ENCODE assay signal across 14 cellular contexts in the genomic region with DNA sequence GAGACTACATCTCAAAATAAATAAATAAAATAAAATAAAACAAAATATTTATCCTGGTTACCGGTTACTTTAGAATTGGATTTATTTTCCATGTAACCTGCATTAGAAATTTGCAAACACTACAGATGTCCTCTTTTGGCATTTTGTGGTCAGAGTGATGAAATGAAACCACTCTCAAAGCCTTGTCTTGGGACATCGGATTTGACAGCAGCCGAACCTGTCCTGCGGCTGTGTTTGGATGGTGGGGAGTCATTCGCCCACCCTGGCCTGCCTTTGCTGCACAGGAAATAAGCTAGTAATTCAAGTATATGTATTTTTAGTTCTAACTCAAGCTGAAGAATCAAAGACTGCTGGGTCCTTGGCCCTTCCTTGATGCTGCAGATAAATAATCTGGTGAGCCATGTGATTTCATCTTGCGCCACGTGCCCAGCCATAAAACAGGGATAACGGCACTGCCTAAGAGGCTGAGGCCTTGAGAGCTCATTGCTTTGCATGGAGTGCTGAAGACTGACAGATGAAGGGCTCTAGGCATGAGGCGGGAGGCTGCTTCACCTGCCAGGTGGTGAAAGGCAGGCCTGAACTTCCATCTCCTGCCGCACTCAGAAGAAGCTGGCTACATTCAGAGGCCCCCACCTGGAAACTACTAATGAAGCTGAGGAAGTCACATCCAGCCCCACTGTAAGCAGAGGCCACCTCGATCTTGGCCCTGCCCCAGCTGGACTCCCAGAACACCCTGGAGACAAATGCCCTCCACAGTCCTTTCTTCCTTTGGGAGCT.
DNase-seq lines count a peak whose midpoint lies in the region; ATAC-seq and TF ChIP-seq lines count a peak whose summit lies in the region.
"Had no signal": no experiment of that assay in that cellular context is flagged by ENCODE, and none has a peak within 500 bp of the region (broad histone marks: within the 10 kb centered on the region; RNA-seq: fewer than 3 reads in every experiment).

No MANE protein-coding gene starts in this region.

- H3K36me3 Mint-ChIP-seq in MCF 10A (ENCODE audit: insufficient read depth, unreplicated experiment), result no peaks in the 10 kb centered on the region

- H3K27me3 Mint-ChIP-seq in MCF 10A (ENCODE audit: insufficient read depth, unreplicated experiment), result no peaks in the 10 kb centered on the region

- H3K4me1 Mint-ChIP-seq in MCF 10A (ENCODE audit: insufficient read depth, unreplicated experiment), result no peaks in the 10 kb centered on the region

- intact Hi-C loops in left lung (cut with DNase I), result no loop called here
- intact Hi-C loops in MCF 10A (cut with micrococcal nuclease), result no loop called here

- peaks cover 9% of the 10 kb centered on the region for H3K9me3 Mint-ChIP-seq in MCF 10A (ENCODE audit: unreplicated experiment)
- H3K9me3 Mint-ChIP-seq: T-helper 1 cell treated with Interleukin-12 subunit alpha and Interleukin-12 subunit beta and Interleukin-4 antibody, amounts not matched to agents 30 μg/mL and 1 μg/mL, for 36 hours had no signal

- no peak for TF ChIP-seq CTCF in RWPE2 (IDR thresholded peaks at IDR 0.05; ENCODE audit: poor library complexity, severe bottlenecking)
- no peak for TF ChIP-seq CTCF in left lung (IDR thresholded peaks at IDR 0.05)
- no peak for TF ChIP-seq CTCF in MCF 10A (IDR thresholded peaks at IDR 0.05; ENCODE audit: unreplicated experiment)

- H3K27ac ChIP-seq in BLaER1 treated with 17β-estradiol and CSF1 and Interleukin-3, amounts not matched to agents 10 nM and 100 nM, result peak overlapping the region in 10 of 11 experiments; percentile 21 to 92 (median 87); a peak in 19 of 22 replicates
- no peak overlapping the region for H3K27ac ChIP-seq in RWPE2 (ENCODE audit: poor library complexity, severe bottlenecking)
- H3K27ac ChIP-seq in left lung, result peak overlapping the region in 1 of 2 donors; percentile 18
- H3K27ac ChIP-seq: heart right ventricle, PC-9, right lobe of liver had no signal

- ATAC-seq in RWPE2 (ENCODE audit: low read depth), result no peak
- no peak for ATAC-seq in left lung
- ATAC-seq in GM19397 (IDR thresholded peaks at IDR 0.05; ENCODE audit: unreplicated experiment), result no peak
- ATAC-seq in HG03045 (IDR thresholded peaks at IDR 0.05; ENCODE audit: unreplicated experiment), result no peak
- ATAC-seq: left lobe of liver, right lobe of liver had no signal

- CTCF ChIA-PET in MCF 10A (lab: Yijun Ruan, JAX), result interaction anchor here (0.7 to 3.9 kb wide), 2 partner anchors 13 to 16 kb away, joined by 3 to 28 read pairs; no protein-coding TSS in a partner anchor

- H3K27me3 ChIP-seq in BLaER1 treated with 17β-estradiol and CSF1 and Interleukin-3, amounts not matched to agents 10 nM and 100 nM, result no peaks in the 10 kb centered on the region
- H3K27me3 ChIP-seq in H7 (ENCODE audit: control insufficient read depth, insufficient read depth, low read length), result no peaks in the 10 kb centered on the region
- H3K27me3 ChIP-seq in RWPE2 (ENCODE audit: insufficient read depth, poor library complexity, severe bottlenecking), result no peaks in the 10 kb centered on the region
- no peaks in the 10 kb centered on the region for H3K27me3 ChIP-seq in left lung
- H3K27me3 ChIP-seq: heart right ventricle, right lobe of liver had no signal

- H3K4me3 Mint-ChIP-seq in MCF 10A (ENCODE audit: unreplicated experiment), result no peak overlapping the region
- H3K4me3 Mint-ChIP-seq: T-helper 1 cell treated with Interleukin-12 subunit alpha and Interleukin-12 subunit beta and Interleukin-4 antibody, amounts not matched to agents 30 μg/mL and 1 μg/mL, for 36 hours had no signal

- H3K9me3 ChIP-seq in BLaER1 treated with 17β-estradiol and CSF1 and Interleukin-3, amounts not matched to agents 10 nM and 100 nM (replicated peaks in 1 of 11), result peaks cover 0 to 14% (median 8%) of the 10 kb centered on the region in 11 experiments; a peak in 10 of 22 replicates
- H3K9me3 ChIP-seq in RWPE2 (ENCODE audit: severe bottlenecking), result no peaks in the 10 kb centered on the region
- no peaks in the 10 kb centered on the region for H3K9me3 ChIP-seq in left lung
- H3K9me3 ChIP-seq: heart right ventricle, right lobe of liver had no signal

- H3K4me1 ChIP-seq in BLaER1 treated with 17β-estradiol and CSF1 and Interleukin-3, amounts not matched to agents 10 nM and 100 nM, result peaks cover 75 to 97% (median 86%) of the 10 kb centered on the region in 10 experiments
- H3K4me1 ChIP-seq in RWPE2 (ENCODE audit: insufficient read depth, poor library complexity, severe bottlenecking) (peaks cover 6% of the 10 kb centered on the region), left lung (peaks cover 3 to 69% of the 10 kb centered on the region in 2 donors)

- H4K20me1 ChIP-seq in BLaER1 treated with 17β-estradiol and CSF1 and Interleukin-3, amounts not matched to agents 10 nM and 100 nM, result peaks cover 0 to 14% (median 0%) of the 10 kb centered on the region in 11 experiments; a peak in 4 of 22 replicates

- H3K4me2 ChIP-seq in BLaER1 treated with 17β-estradiol and CSF1 and Interleukin-3, amounts not matched to agents 10 nM and 100 nM, result peak overlapping the region; percentile 67 to 95 (median 89)
- H3K4me2 ChIP-seq: PC-9 had no signal

- peak overlapping the region in 2 of 10 experiments; percentile 7 to 51; a peak in 3 of 20 replicates for H3K4me3 ChIP-seq in BLaER1 treated with 17β-estradiol and CSF1 and Interleukin-3, amounts not matched to agents 10 nM and 100 nM
- H3K4me3 ChIP-seq in H7 (ENCODE audit: insufficient read depth, low read depth, low read length) (no peak overlapping the region), RWPE2 (ENCODE audit: severe bottlenecking) (no peak overlapping the region), left lung (no peak overlapping the region)
- H3K4me3 ChIP-seq: heart right ventricle, PC-9, right lobe of liver had no signal

- H3K27ac Mint-ChIP-seq in MCF 10A (ENCODE audit: low read depth, unreplicated experiment), result no peak overlapping the region

- DNase-seq in H7, result peak; percentile 25
- DNase-seq in RWPE2 (ENCODE audit: low spot score), result peak; percentile 60
- peak; percentile 22 to 26 for DNase-seq in left lung
- DNase-seq in NCI-H128 (lab: John Stamatoyannopoulos, UW; ENCODE audit: unreplicated experiment), result no peak
- DNase-seq in MCF 10A (ENCODE audit: unreplicated experiment), result no peak
- DNase-seq: heart right ventricle; PC-9; stimulated activated naive CD4-positive, alpha-beta T cell treated with Interleukin-2 at 50 U/mL for 16 hours had no signal

- no TSS peak for BruUV-seq in MCF 10A (replicated peaks; lab: Mats Ljungman, UMichigan)

- H3K36me3 ChIP-seq in BLaER1 treated with 17β-estradiol and CSF1 and Interleukin-3, amounts not matched to agents 10 nM and 100 nM, result peaks cover 0 to 16% (median 7%) of the 10 kb centered on the region in 11 experiments; a peak in 9 of 22 replicates
- H3K36me3 ChIP-seq in H7 (replicated peaks; ENCODE audit: control insufficient read depth, insufficient read depth, low read length) (no peaks in the 10 kb centered on the region), RWPE2 (ENCODE audit: low read depth) (no peaks in the 10 kb centered on the region), left lung (no peaks in the 10 kb centered on the region)
- H3K36me3 ChIP-seq: heart right ventricle, right lobe of liver had no signal

- POLR2A ChIA-PET in MCF 10A (lab: Yijun Ruan, JAX), result interaction anchor here (0.7 to 1.6 kb wide), 3 partner anchors 10 to 557 kb away, joined by 3 to 5 read pairs (median 5); no protein-coding TSS in a partner anchor

- H3K9ac ChIP-seq in BLaER1 treated with 17β-estradiol and CSF1 and Interleukin-3, amounts not matched to agents 10 nM and 100 nM, result peak overlapping the region in 10 of 11 experiments; percentile 3 to 85 (median 75); a peak in 18 of 22 replicates

Comparison
In these comparisons a context has a peak if more than half of its experiments do, and no peak if none do; other contexts are left out.
1. DNase-seq: peak in H7 (single experiment), RWPE2 (single experiment) and left lung (2 of 2); none in NCI-H128 (single experiment) and MCF 10A (single experiment).